ENCODE assay signal across 15 cellular contexts in genomic region chr16:48276102-48276501, GRCh38. TPM values are rescaled to one million over a fixed set of nuclear protein-coding genes. Genes with fewer than 3 reads are reported as not detected.
DNase-seq lines count a peak whose midpoint lies in the region; ATAC-seq and TF ChIP-seq lines count a peak whose summit lies in the region.
"Had no signal": no experiment of that assay in that cellular context is flagged by ENCODE, and none has a peak within 500 bp of the region (broad histone marks: within the 10 kb centered on the region; RNA-seq: fewer than 3 reads in every experiment).

No MANE protein-coding gene starts in this region.

- no peak overlapping the region for H3K4me3 ChIP-seq in fibroblast of mammary gland (ENCODE audit: control insufficient read depth, low read depth, low read length)
- H3K4me3 ChIP-seq: GM12878 had no signal

- intact Hi-C loops in Right ventricle myocardium superior (cut with DNase I) (no loop called here), left cardiac atrium (cut with DNase I) (no loop called here)

- DNase-seq in Right ventricle myocardium superior (no peak), left cardiac atrium (no peak), fibroblast of mammary gland (ENCODE audit: low read depth) (peak; percentile 16), mucosa of gallbladder (ENCODE audit: low spot score) (peak; percentile 45), amniotic stem cell (lab: John Stamatoyannopoulos, UW) (no peak), RWPE1 (ENCODE audit: low spot score) (no peak), glomerular visceral epithelial cell (ENCODE audit: extremely low spot score) (no peak)
- DNase-seq: activated CD4-positive, CD25-positive, alpha-beta regulatory T cell treated with anti-CD3 and anti-CD28 coated beads, Interleukin-2, amount 50 U/mL, for 72 hours; DMS 273 treated with DMSO at 0.1 percent for 48 hours; naive thymus-derived CD4-positive, alpha-beta T cell; NCI-H510A; SK-N-SH; stimulated activated naive B cell treated with anti-CD40 and anti-IgM and Interleukin-4, amounts not matched to agents 10 μg/mL and 1 μg/mL and 100 μg/mL, for 72 hours had no signal

- peak; percentile 50 for ATAC-seq in Right ventricle myocardium superior (ENCODE audit: poor library complexity)
- ATAC-seq in left cardiac atrium: no peak
- no peak for ATAC-seq in HG03354 (IDR thresholded peaks at IDR 0.05; ENCODE audit: poor library complexity, severe bottlenecking, unreplicated experiment)
- ATAC-seq: GM12878; naive thymus-derived CD4-positive, alpha-beta T cell; stimulated activated naive B cell treated with anti-CD40 and anti-IgM and Interleukin-4, amounts not matched to agents 10 μg/mL and 1 μg/mL and 100 μg/mL, for 72 hours had no signal

- POLR2A ChIA-PET in RWPE1 (lab: Yijun Ruan, JAX; ENCODE audit: low non-redundant PET): no interaction called here

- TF ChIP-seq CTCF in fibroblast of mammary gland (conservative IDR thresholded peaks at IDR 0.05; ENCODE audit: control insufficient read depth, insufficient read depth, low read depth, low read length) (no peak), RWPE1 (conservative IDR thresholded peaks at IDR 0.05; ENCODE audit: low read depth) (no peak)

- no peak overlapping the region for H3K27ac ChIP-seq in RWPE1

- CTCF ChIA-PET in RWPE1 (lab: Yijun Ruan, JAX): no interaction called here

RNA-seq across cellular contexts. Expression of gene ABCC11, which starts 28.8 kb away (rescaled TPM):
- total RNA-seq in Right ventricle myocardium superior (not detected), left cardiac atrium (not detected), mucosa of gallbladder (0.81 TPM)
- total RNA-seq: GM12878 had no signal

RNA-seq across cellular contexts. Expression of gene LONP2, which starts 32.0 kb away (rescaled TPM):
- total RNA-seq in Right ventricle myocardium superior (58.6 TPM), left cardiac atrium (10 to 100 TPM; 54.3 to 71.6 TPM), mucosa of gallbladder (104 TPM)

Comparison
In these comparisons a context has a peak if more than half of its experiments do, and no peak if none do; other contexts are left out.
1. DNase-seq: peak in fibroblast of mammary gland (single experiment) and mucosa of gallbladder (single experiment); none in Right ventricle myocardium superior (single experiment), left cardiac atrium (single experiment), amniotic stem cell (single experiment), RWPE1 (single experiment) and glomerular visceral epithelial cell (single experiment).